Comparison of ENCODE assay signal across 23 cellular contexts in genomic region chr3:35295875-35296274, GRCh38.
"Had no signal": no experiment of that assay in that cellular context is flagged by ENCODE, and none has a peak within 500 bp of the region (broad histone marks: within the 10 kb centered on the region; RNA-seq: fewer than 3 reads in every experiment).

No MANE protein-coding gene starts in this region.

- ATAC-seq: activated CD8-positive, alpha-beta memory T cell treated with anti-CD3 and anti-CD28 coated beads, Interleukin-2, amount 10 ng/mL, durations not matched to agents 7 days and 5 days; PC-3; T-helper 17 cell had no signal

- H3K27ac ChIP-seq: ascending aorta had no signal

- H3K36me3 ChIP-seq: ascending aorta, MG63 had no signal

- H3K4me3 ChIP-seq: ascending aorta, MG63 had no signal

- H3K9me3 ChIP-seq: ascending aorta, MG63 had no signal

- H3K27me3 ChIP-seq: ascending aorta, MG63 had no signal

- H3K4me1 ChIP-seq: ascending aorta had no signal

- DNase-seq: activated B cell treated with CpG ODN at 0.5 μM for 24 hours; activated CD4-positive, alpha-beta T cell treated with anti-CD3 and anti-CD28 coated beads for 1 hour; activated CD4-positive, alpha-beta T cell treated with anti-CD3 and anti-CD28 coated beads, Interleukin-2, amount 50 U/mL, for 48 hours; activated CD8-positive, alpha-beta memory T cell treated with anti-CD3 and anti-CD28 coated beads, Interleukin-2, amount 10 ng/mL, durations not matched to agents 7 days and 5 days; activated effector memory CD4-positive, alpha-beta T cell treated with anti-CD3 and anti-CD28 coated beads, Interleukin-2, amount 50 U/mL, for 16 hours; activated naive CD4-positive, alpha-beta T cell treated with Interleukin-2 at 50 U/mL for 16 hours; activated T-cell treated with anti-CD3 and anti-CD28 coated beads, Interleukin-2, amount 50 U/mL, for 24 hours; amniotic stem cell; MG63; NCI-H1105; NCI-H1436; NCI-H1694 treated with DMSO at 0.1 percent for 48 hours; NCI-H2029 treated with DMSO at 0.1 percent for 48 hours; NCI-H345; NCI-H510A; NCI-H526 treated with DMSO at 0.1 percent for 48 hours; NCI-H82; NK-92 treated with Interleukin-12 subunit alpha and Interleukin-12 subunit beta, amount 100 ng/mL, for 24 hours; PC-3; SHP77; T-helper 17 cell; T-helper 9 cell had no signal
